8 cellular contexts compared by ENCODE assay signal in genomic region chr2:39118786-39119499, GRCh38. TPM values are rescaled to one million over a fixed set of nuclear protein-coding genes. Genes with fewer than 3 reads are reported as not detected.
DNase-seq lines count a peak whose midpoint lies in the region; ATAC-seq and TF ChIP-seq lines count a peak whose summit lies in the region.

No MANE protein-coding gene starts in this region.

- no peaks in the 10 kb centered on the region for H3K27me3 Mint-ChIP-seq in natural killer cell (ENCODE audit: low read depth in 2 of 2)

- H3K9me3 Mint-ChIP-seq in natural killer cell: no peaks in the 10 kb centered on the region

- H3K4me3 ChIP-seq in DOHH2 (ENCODE audit: low read length) (peak overlapping the region; percentile 85), MG63 (peak overlapping the region; percentile 82), coronary artery (peak overlapping the region; percentile 85)

- H3K36me3 ChIP-seq in DOHH2 (ENCODE audit: control insufficient read depth, low read length) (peaks cover 41% of the 10 kb centered on the region), MG63 (peaks cover 12% of the 10 kb centered on the region; the same call in 1 of the 2 replicates)

- H3F3A ChIP-seq in DOHH2 (ENCODE audit: control insufficient read depth, insufficient read depth): peaks cover 7% of the 10 kb centered on the region

- H3K27ac Mint-ChIP-seq in natural killer cell: peak overlapping the region; percentile 93 to 97

- no peaks in the 10 kb centered on the region for H3K36me3 Mint-ChIP-seq in natural killer cell

- no peaks in the 10 kb centered on the region for H3K9me2 ChIP-seq in DOHH2 (replicated peaks; ENCODE audit: control insufficient read depth, low read length)

- peak overlapping the region; percentile 74 for H3K4me2 ChIP-seq in DOHH2 (ENCODE audit: low read length)

- H3K9me3 ChIP-seq in DOHH2 (ENCODE audit: control insufficient read depth, insufficient read depth, low read length) (no peaks in the 10 kb centered on the region), MG63 (no peaks in the 10 kb centered on the region)

- intact Hi-C loops in natural killer cell (cut with micrococcal nuclease): no loop called here

- H3K79me2 ChIP-seq in DOHH2 (ENCODE audit: control insufficient read depth, low read length): peaks cover 84% of the 10 kb centered on the region

- peak overlapping the region; percentile 96 for H3K4me3 Mint-ChIP-seq in natural killer cell

- H3K4me1 Mint-ChIP-seq in natural killer cell: peaks cover 61 to 62% of the 10 kb centered on the region in 2 donors

- H3K27ac ChIP-seq in DOHH2 (ENCODE audit: low read depth, low read length) (peak overlapping the region; percentile 49), coronary artery (peak overlapping the region in 1 of 2 donors; percentile 92)

- H3K27me3 ChIP-seq in DOHH2 (ENCODE audit: control insufficient read depth, low read length) (no peaks in the 10 kb centered on the region), MG63 (no peaks in the 10 kb centered on the region)

- H4K20me1 ChIP-seq in DOHH2 (ENCODE audit: control insufficient read depth, insufficient read depth, low read depth, low read length): peaks cover 10% of the 10 kb centered on the region; the same call in 1 of the 2 replicates

- ATAC-seq in natural killer cell (no peak), left lobe of liver (no peak), GM18907 (IDR thresholded peaks at IDR 0.05; ENCODE audit: unreplicated experiment) (no peak)

- DNase-seq in MG63 (no peak), coronary artery (ENCODE audit: low spot score) (no peak), natural killer cell (no peak), left lobe of liver (ENCODE audit: low spot score) (no peak), iPS-NIHi7 (ENCODE audit: extremely low spot score) (no peak)
- no peak for DNase-seq in activated CD8-positive, alpha-beta memory T cell treated with anti-CD3 and anti-CD28 coated beads, Interleukin-2, amount 50 U/mL, for 4 hours

- peaks cover 54% of the 10 kb centered on the region for H3K4me1 ChIP-seq in DOHH2 (ENCODE audit: control insufficient read depth, low read length)

- TF ChIP-seq CTCF in DOHH2 (IDR thresholded peaks at IDR 0.05; ENCODE audit: low read depth, low read length, poor library complexity, severe bottlenecking) (no peak), coronary artery (IDR thresholded peaks at IDR 0.05) (no peak), natural killer cell (IDR thresholded peaks at IDR 0.05) (no peak)

RNA-seq across cellular contexts. Expression of gene SOS1, which starts 1.9 kb away (rescaled TPM):
- 4.9 and 9.2 TPM in 2 replicates for total RNA-seq in MG63 (2014; rRNA removed; shearing (Covaris generic); ENCODE audit: low replicate concordance)
- 10 to 100 TPM; 32.6 to 73.9 (median 52.7) TPM for total RNA-seq in natural killer cell
- 14.1 TPM for total RNA-seq in left lobe of liver
